ENCODE assay signal across 15 cellular contexts in the genomic region with DNA sequence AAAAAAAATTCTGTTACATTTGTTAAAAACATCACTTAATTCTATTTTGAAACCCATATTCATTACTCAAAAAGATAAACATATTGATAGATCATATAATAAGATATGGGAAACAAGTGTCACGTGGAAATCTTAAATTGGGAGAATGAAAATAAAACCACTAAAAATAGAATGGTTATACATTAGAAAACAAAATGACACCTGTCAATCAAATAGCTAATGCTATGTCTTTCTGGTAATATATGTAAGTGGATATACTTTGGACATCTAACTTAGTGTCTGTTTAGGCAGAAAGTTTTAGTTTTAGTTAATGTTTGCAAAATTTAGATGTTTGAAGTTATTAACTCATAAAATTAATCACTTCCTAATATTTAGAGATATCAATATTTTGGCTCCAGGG.
DNase-seq lines count a peak whose midpoint lies in the region; ATAC-seq, FAIRE-seq and TF ChIP-seq lines count a peak whose summit lies in the region.
"Had no signal": no experiment of that assay in that cellular context is flagged by ENCODE, and none has a peak within 500 bp of the region (broad histone marks: within the 10 kb centered on the region; RNA-seq: fewer than 3 reads in every experiment).

No MANE protein-coding gene starts in this region.

- H3K4me2 ChIP-seq in PC-3 (ENCODE audit: low read length) (no peak overlapping the region), osteoblast (ENCODE audit: insufficient read depth, low read length) (no peak overlapping the region), Karpas-422 (ENCODE audit: low read depth, low read length, poor library complexity, severe bottlenecking) (no peak overlapping the region), mesendoderm (ENCODE audit: low read length) (no peak overlapping the region)
- H3K4me2 ChIP-seq: BLaER1 had no signal

- no peak overlapping the region for H3K18ac ChIP-seq in mesendoderm (ENCODE audit: low read length)

- H3K4me3 ChIP-seq in PC-3 (ENCODE audit: low read length) (no peak overlapping the region), endocrine pancreas (ENCODE audit: control insufficient read depth, insufficient read depth, low read length) (peak overlapping the region; percentile 37), osteoblast (ENCODE audit: insufficient read depth, low read length) (no peak overlapping the region), Karpas-422 (ENCODE audit: low read length) (no peak overlapping the region), mesendoderm (ENCODE audit: low read length) (no peak overlapping the region)
- H3K4me3 ChIP-seq: BLaER1, HAP-1 had no signal

- H3K36me3 ChIP-seq in PC-3 (ENCODE audit: low read depth, low read length) (no peaks in the 10 kb centered on the region), endocrine pancreas (ENCODE audit: control insufficient read depth, insufficient read depth, low read length) (no peaks in the 10 kb centered on the region), osteoblast (ENCODE audit: insufficient read depth, low read length) (no peaks in the 10 kb centered on the region), Karpas-422 (ENCODE audit: insufficient read depth, low read length) (no peaks in the 10 kb centered on the region), mesendoderm (ENCODE audit: control insufficient read depth, insufficient read depth, low read length) (no peaks in the 10 kb centered on the region)
- H3K36me3 ChIP-seq: BLaER1, HAP-1 had no signal

- H2AFZ ChIP-seq in PC-3 (ENCODE audit: low read length) = no peak overlapping the region
- no peak overlapping the region for H2AFZ ChIP-seq in osteoblast (ENCODE audit: low read length)
- H2AFZ ChIP-seq in Karpas-422 (ENCODE audit: low read length) = no peak overlapping the region

- no peak for DNase-seq in PC-3
- DNase-seq in osteoblast (ENCODE audit: insufficient read length, low spot score, missing footprints) = no peak
- DNase-seq in Karpas-422 = no peak
- no peak for DNase-seq in mesendoderm
- DNase-seq in NCI-H1048 (lab: John Stamatoyannopoulos, UW) = no peak
- no peak for DNase-seq in ureter (ENCODE audit: low spot score)
- DNase-seq: CD4-positive, alpha-beta memory T cell; GF-D8 had no signal

- H4K20me1 ChIP-seq in PC-3 (ENCODE audit: low read length) = no peaks in the 10 kb centered on the region
- no peaks in the 10 kb centered on the region for H4K20me1 ChIP-seq in osteoblast (ENCODE audit: insufficient read depth, low read length)
- H4K20me1 ChIP-seq in Karpas-422 (ENCODE audit: insufficient read depth, low read depth, low read length) = no peaks in the 10 kb centered on the region
- H4K20me1 ChIP-seq: BLaER1 had no signal

- H3K9me2 ChIP-seq in PC-3 (replicated peaks; ENCODE audit: low read length) (no peaks in the 10 kb centered on the region), Karpas-422 (replicated peaks; ENCODE audit: insufficient read depth, low read length) (no peaks in the 10 kb centered on the region)

- H3K9me3 ChIP-seq in PC-3 (ENCODE audit: low read length) (no peaks in the 10 kb centered on the region), endocrine pancreas (ENCODE audit: control insufficient read depth, low read length) (no peaks in the 10 kb centered on the region), osteoblast (ENCODE audit: low read depth, low read length) (no peaks in the 10 kb centered on the region), Karpas-422 (ENCODE audit: low read length) (no peaks in the 10 kb centered on the region)
- H3K9me3 ChIP-seq: BLaER1, HAP-1 had no signal

- H3K27me3 ChIP-seq in PC-3 (ENCODE audit: low read length) (no peaks in the 10 kb centered on the region), endocrine pancreas (ENCODE audit: control insufficient read depth, insufficient read depth, low read length) (no peaks in the 10 kb centered on the region), osteoblast (ENCODE audit: insufficient read depth, low read length) (no peaks in the 10 kb centered on the region), Karpas-422 (ENCODE audit: low read length) (no peaks in the 10 kb centered on the region), mesendoderm (ENCODE audit: insufficient read depth, low read length, poor library complexity) (no peaks in the 10 kb centered on the region)
- H3K27me3 ChIP-seq: BLaER1 had no signal

- no CpG with 5 or more reads among the region's 1 CpG for WGBS in mesendoderm (ENCODE audit: extremely low coverage, insufficient coverage, low lambda C conversion rate)

- TF ChIP-seq CTCF in PC-3 (conservative IDR thresholded peaks at IDR 0.05; ENCODE audit: low read depth, low read length) (no peak), osteoblast (IDR thresholded peaks at IDR 0.05; ENCODE audit: extremely low read depth, low read depth, low read length) (no peak)

- CTCF ChIA-PET in PC-3 (lab: Charles Lee) = no interaction called here

- H2BK5ac ChIP-seq in mesendoderm (ENCODE audit: low read length) = no peak overlapping the region

- no peak overlapping the region for H3K56ac ChIP-seq in mesendoderm (ENCODE audit: low read length)

- no peak overlapping the region for H2BK15ac ChIP-seq in mesendoderm (replicated peaks; ENCODE audit: low read depth)

- H3K9ac ChIP-seq in PC-3 (ENCODE audit: low read length) = no peak overlapping the region
- no peak overlapping the region for H3K9ac ChIP-seq in endocrine pancreas (ENCODE audit: control insufficient read depth, insufficient read depth, low read length)
- no peak overlapping the region for H3K9ac ChIP-seq in Karpas-422 (ENCODE audit: low read length)
- no peak overlapping the region for H3K9ac ChIP-seq in mesendoderm (ENCODE audit: low read length)
- H3K9ac ChIP-seq: BLaER1 had no signal

- H3K27ac ChIP-seq in PC-3 (ENCODE audit: low read length) = 0 out of 2 replicates have a peak overlapping the region, but pooled peaks have one; percentile 31
- H3K27ac ChIP-seq in osteoblast (ENCODE audit: low read depth, low read length) = peak overlapping the region; percentile 15
- H3K27ac ChIP-seq in Karpas-422 (ENCODE audit: low read length) = no peak overlapping the region
- no peak overlapping the region for H3K27ac ChIP-seq in mesendoderm (ENCODE audit: low read depth, low read length)
- H3K27ac ChIP-seq: 22Rv1, BLaER1 had no signal

- H3K4me1 ChIP-seq in PC-3 (ENCODE audit: insufficient read depth, low read length) = peaks cover 15% of the 10 kb centered on the region
- H3K4me1 ChIP-seq in endocrine pancreas (ENCODE audit: control insufficient read depth, insufficient read depth, low read length) = no peaks in the 10 kb centered on the region
- peaks cover 11% of the 10 kb centered on the region for H3K4me1 ChIP-seq in osteoblast (ENCODE audit: insufficient read depth, low read length)
- H3K4me1 ChIP-seq in Karpas-422 (ENCODE audit: low read length) = no peaks in the 10 kb centered on the region
- no peaks in the 10 kb centered on the region for H3K4me1 ChIP-seq in mesendoderm (ENCODE audit: control insufficient read depth, low read depth, low read length)
- H3K4me1 ChIP-seq: BLaER1, HAP-1 had no signal

- no peak overlapping the region for H2BK120ac ChIP-seq in mesendoderm (ENCODE audit: low read depth, low read length)

- no peaks in the 10 kb centered on the region for H3K79me1 ChIP-seq in mesendoderm (ENCODE audit: low read length)

- peak; percentile 14 for FAIRE-seq in A204.1 (lab: Jason Lieb, UNC)
- FAIRE-seq: GM19239, HepG2 had no signal

- no TSS peak for BruUV-seq in PC-3 (replicated peaks; lab: Mats Ljungman, UMichigan)

- H3K4ac ChIP-seq in mesendoderm (ENCODE audit: low read depth, low read length) = no peak overlapping the region

- ATAC-seq in PC-3 = no peak
- ATAC-seq: HepG2 had no signal

- no peaks in the 10 kb centered on the region for H3K79me2 ChIP-seq in PC-3 (ENCODE audit: low read length)
- no peaks in the 10 kb centered on the region for H3K79me2 ChIP-seq in osteoblast (ENCODE audit: insufficient read depth, low read length)
- H3K79me2 ChIP-seq in Karpas-422 (ENCODE audit: low read length) = no peaks in the 10 kb centered on the region
- no peaks in the 10 kb centered on the region for H3K79me2 ChIP-seq in mesendoderm (ENCODE audit: control insufficient read depth, insufficient read depth, low read length)

- no peak overlapping the region for H4K8ac ChIP-seq in mesendoderm (ENCODE audit: low read depth, low read length)

- no peak overlapping the region for H4K5ac ChIP-seq in mesendoderm (ENCODE audit: low read length)

- H3K23ac ChIP-seq in mesendoderm (ENCODE audit: low read length) = no peak overlapping the region

- POLR2A ChIA-PET in PC-3 (lab: Charles Lee; ENCODE audit: unreplicated experiment) = interaction anchor here (0.7 kb wide), 1 partner anchor 11 kb away, joined by 4 read pairs; no protein-coding TSS in a partner anchor

- no peaks in the 10 kb centered on the region for H3F3A ChIP-seq in PC-3 (ENCODE audit: low read length, unreplicated experiment)

- no peak overlapping the region for H2AK5ac ChIP-seq in mesendoderm (ENCODE audit: low read length)

- intact Hi-C loops in PC-3 (cut with micrococcal nuclease) = no loop called here

Comparison
In these comparisons a context has a peak if more than half of its experiments do, and no peak if none do; other contexts are left out.
1. H3K27ac ChIP-seq: peak in PC-3 (single experiment) and osteoblast (single experiment); none in Karpas-422 (single experiment) and mesendoderm (single experiment).